Comparison of ENCODE assay signal across 28 cellular contexts in the genomic region with DNA sequence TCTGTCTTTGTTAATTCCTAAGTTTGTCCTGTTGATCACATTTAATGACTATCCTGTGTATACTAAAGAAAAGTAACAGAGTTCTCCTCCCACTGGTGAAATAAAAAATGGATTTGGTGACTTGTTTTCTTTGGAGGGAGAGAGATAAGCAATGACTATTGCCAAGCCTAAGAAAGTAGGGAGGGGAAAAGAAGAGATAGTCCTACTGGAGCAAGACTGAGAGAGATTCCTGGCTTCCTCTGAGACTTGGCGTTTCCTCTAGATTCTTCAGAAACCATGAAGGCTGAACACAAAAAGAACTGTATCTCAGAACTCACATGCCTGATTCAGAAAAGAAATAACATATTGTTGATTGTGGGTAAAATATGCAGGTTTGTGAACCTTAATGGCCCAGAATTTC.
DNase-seq lines count a peak whose midpoint lies in the region; TF ChIP-seq lines count a peak whose summit lies in the region.
"Had no signal": no experiment of that assay in that cellular context is flagged by ENCODE, and none has a peak within 500 bp of the region (broad histone marks: within the 10 kb centered on the region; RNA-seq: fewer than 3 reads in every experiment).

No MANE protein-coding gene starts in this region.

- no peaks in the 10 kb centered on the region for H3K4me1 Mint-ChIP-seq in osteocyte (ENCODE audit: unreplicated experiment)
- H3K4me1 Mint-ChIP-seq: immature natural killer cell had no signal

- H4K91ac ChIP-seq in trophoblast cell (ENCODE audit: low read depth, low read length), result no peak overlapping the region

- no peak overlapping the region for H3K23ac ChIP-seq in trophoblast cell (ENCODE audit: low read length)

- H3K14ac ChIP-seq in trophoblast cell (ENCODE audit: low read length), result no peak overlapping the region

- H3K9ac ChIP-seq in trophoblast cell (ENCODE audit: low read length), result no peak overlapping the region

- H3K79me1 ChIP-seq in trophoblast cell (ENCODE audit: low read length), result peaks cover 2% of the 10 kb centered on the region

- WGBS in trophoblast cell (ENCODE audit: extremely low coverage, insufficient coverage, insufficient read length), result no CpG with 5 or more reads among the region's 1 CpG

- intact Hi-C loops in ascending aorta (cut with DNase I), result no loop called here
- intact Hi-C loops in tibial artery (cut with DNase I; ENCODE audit: low total_unique reads), result no loop called here

- H2BK5ac ChIP-seq in trophoblast cell (ENCODE audit: low read depth, low read length, poor library complexity), result no peak overlapping the region

- H3K18ac ChIP-seq in trophoblast cell (ENCODE audit: low read length), result no peak overlapping the region

- H2AK5ac ChIP-seq in trophoblast cell (ENCODE audit: low read length), result no peak overlapping the region

- H2BK120ac ChIP-seq in trophoblast cell (ENCODE audit: insufficient read depth, low read length, poor library complexity), result no peak overlapping the region

- TF ChIP-seq CTCF in ascending aorta (IDR thresholded peaks at IDR 0.05) (no peak), fibroblast of pulmonary artery (IDR thresholded peaks at IDR 0.05; ENCODE audit: low read length, missing control alignments) (no peak), tibial artery (IDR thresholded peaks at IDR 0.05) (peak; percentile 6 to 13), osteocyte (IDR thresholded peaks at IDR 0.05) (no peak)

- no peaks in the 10 kb centered on the region for H3K36me3 Mint-ChIP-seq in osteocyte (ENCODE audit: unreplicated experiment)
- H3K36me3 Mint-ChIP-seq: immature natural killer cell had no signal

- H4K12ac ChIP-seq in trophoblast cell (ENCODE audit: low read depth, low read length), result no peak overlapping the region

- H2AFZ ChIP-seq in trophoblast cell (ENCODE audit: insufficient read depth, low read length, poor library complexity), result no peak overlapping the region

- H3K27ac Mint-ChIP-seq in osteocyte (ENCODE audit: unreplicated experiment), result no peak overlapping the region
- H3K27ac Mint-ChIP-seq: activated CD4-positive, alpha-beta T cell treated with anti-CD3 and anti-CD28 coated beads for 36 hours; activated CD8-positive, alpha-beta T cell treated with anti-CD3 and anti-CD28 coated beads for 36 hours; activated T-helper 17 cell treated with anti-CD3 and anti-CD28 coated beads, Interleukin-2, amount 50 U/mL, for 72 hours; CD4-positive, alpha-beta T cell; immature natural killer cell; progenitor cell of endocrine pancreas had no signal

- no peaks in the 10 kb centered on the region for H3K9me3 ChIP-seq in ascending aorta
- no peaks in the 10 kb centered on the region for H3K9me3 ChIP-seq in tibial artery
- H3K9me3 ChIP-seq in trophoblast cell (ENCODE audit: insufficient read depth, low read depth, low read length), result no peaks in the 10 kb centered on the region
- H3K9me3 ChIP-seq: HAP-1 had no signal

- no peak overlapping the region for H3K4me2 ChIP-seq in trophoblast cell (ENCODE audit: low read length)

- no peak overlapping the region for H4K8ac ChIP-seq in trophoblast cell (ENCODE audit: low read depth, low read length)

- H3K36me3 ChIP-seq in ascending aorta (no peaks in the 10 kb centered on the region), tibial artery (no peaks in the 10 kb centered on the region), trophoblast cell (ENCODE audit: control insufficient read depth in 1 of 2, insufficient read depth in 2 of 2, low read length in 2 of 2) (peaks cover 0 to 2% of the 10 kb centered on the region in 2 experiments)
- H3K36me3 ChIP-seq: HAP-1 had no signal

- H3K9me3 Mint-ChIP-seq in osteocyte (ENCODE audit: unreplicated experiment), result no peaks in the 10 kb centered on the region
- H3K9me3 Mint-ChIP-seq: activated CD8-positive, alpha-beta T cell treated with anti-CD3 and anti-CD28 coated beads for 36 hours; activated T-helper 17 cell treated with anti-CD3 and anti-CD28 coated beads, Interleukin-2, amount 50 U/mL, for 72 hours; CD4-positive, alpha-beta T cell; immature natural killer cell had no signal

- no peak overlapping the region for H3K4me3 Mint-ChIP-seq in osteocyte (ENCODE audit: unreplicated experiment)
- H3K4me3 Mint-ChIP-seq: activated CD4-positive, alpha-beta T cell treated with anti-CD3 and anti-CD28 coated beads for 36 hours; activated CD8-positive, alpha-beta T cell treated with anti-CD3 and anti-CD28 coated beads for 36 hours; activated T-helper 17 cell treated with anti-CD3 and anti-CD28 coated beads, Interleukin-2, amount 50 U/mL, for 72 hours; CD4-positive, alpha-beta T cell; immature natural killer cell had no signal

- H3K4me1 ChIP-seq in ascending aorta (peaks cover 0 to 13% of the 10 kb centered on the region in 2 donors), tibial artery (peaks cover 0 to 26% (median 12%) of the 10 kb centered on the region in 4 donors), trophoblast cell (ENCODE audit: control insufficient read depth in 1 of 2, insufficient read depth in 2 of 2, low read length in 2 of 2) (peaks cover 2 to 3% of the 10 kb centered on the region in 2 experiments)
- H3K4me1 ChIP-seq: HAP-1 had no signal

- no peak for DNase-seq in ascending aorta (ENCODE audit: low spot score in 2 of 2)
- peak; percentile 60 for DNase-seq in fibroblast of pulmonary artery (ENCODE audit: low read depth)
- peak; percentile 28 for DNase-seq in iris pigment epithelial cell (ENCODE audit: low read depth)
- DNase-seq in tibial artery, result no peak
- no peak for DNase-seq in HuH-7.5 (ENCODE audit: low spot score)
- no peak for DNase-seq in trophoblast cell
- DNase-seq in osteocyte (ENCODE audit: extremely low spot score, unreplicated experiment), result no peak
- DNase-seq: activated CD4-positive, alpha-beta T cell treated with anti-CD3 and anti-CD28 coated beads for 36 hours; activated CD8-positive, alpha-beta memory T cell treated with anti-CD3 and anti-CD28 coated beads, Interleukin-2, amount 50 U/mL, for 48 hours; activated CD8-positive, alpha-beta T cell treated with anti-CD3 and anti-CD28 coated beads for 36 hours; activated naive CD4-positive, alpha-beta T cell treated with anti-CD3 and anti-CD28 coated beads, Interleukin-2, amount 50 U/mL, for 16 hours; CD4-positive, alpha-beta T cell; cortex of kidney; effector memory CD4-positive, alpha-beta T cell; immature natural killer cell; Kasumi-1; MV-4-11; NCI-H1436 treated with DMSO at 0.1 percent for 48 hours; NCI-H2081 treated with DMSO at 0.1 percent for 48 hours; NCI-H345; NCI-H69; SHP77 treated with DMSO at 0.1 percent for 48 hours; stimulated activated CD4-positive, alpha-beta T cell treated with anti-CD3 and anti-CD28 coated beads, Interleukin-4, amount 100 ng/mL, for 1 hour; T-helper 9 cell had no signal

- peaks cover 69% of the 10 kb centered on the region for H3K27me3 Mint-ChIP-seq in osteocyte (ENCODE audit: unreplicated experiment)
- H3K27me3 Mint-ChIP-seq: activated CD4-positive, alpha-beta T cell treated with anti-CD3 and anti-CD28 coated beads for 36 hours; activated CD8-positive, alpha-beta T cell treated with anti-CD3 and anti-CD28 coated beads for 36 hours; activated T-helper 17 cell treated with anti-CD3 and anti-CD28 coated beads, Interleukin-2, amount 50 U/mL, for 72 hours; CD4-positive, alpha-beta T cell; progenitor cell of endocrine pancreas had no signal

- H3K79me2 ChIP-seq in trophoblast cell (ENCODE audit: control insufficient read depth, insufficient read depth, low read length, poor library complexity), result no peaks in the 10 kb centered on the region

- H3K4me3 ChIP-seq in ascending aorta (no peak overlapping the region), fibroblast of pulmonary artery (replicated peaks; ENCODE audit: low read depth, low read length) (no peak overlapping the region), tibial artery (no peak overlapping the region), trophoblast cell (ENCODE audit: low read depth, low read length) (no peak overlapping the region)
- H3K4me3 ChIP-seq: HAP-1 had no signal

- H3K4ac ChIP-seq in trophoblast cell (ENCODE audit: low read depth, low read length), result no peak overlapping the region

- H3K27me3 ChIP-seq in ascending aorta (no peaks in the 10 kb centered on the region), tibial artery (no peaks in the 10 kb centered on the region), trophoblast cell (ENCODE audit: insufficient read depth, low read length) (no peaks in the 10 kb centered on the region)

- H2BK12ac ChIP-seq in trophoblast cell (ENCODE audit: low read length), result no peak overlapping the region

- H3K27ac ChIP-seq in ascending aorta (peak overlapping the region; percentile 30 to 49), tibial artery (peak overlapping the region; percentile 59 to 66), trophoblast cell (ENCODE audit: low read depth, low read length) (no peak overlapping the region)
- H3K27ac ChIP-seq: VCaP had no signal

Comparison
In these comparisons a context has a peak if more than half of its experiments do, and no peak if none do; other contexts are left out.
1. DNase-seq: peak in fibroblast of pulmonary artery (single experiment) and iris pigment epithelial cell (single experiment); none in ascending aorta (0 of 2), tibial artery (0 of 2), HuH-7.5 (single experiment), trophoblast cell (0 of 2) and osteocyte (single experiment).
2. CTCF ChIP-seq: peak in tibial artery (2 of 2); none in ascending aorta (0 of 3), fibroblast of pulmonary artery (single experiment) and osteocyte (single experiment).